Comparison of ENCODE assay signal across 8 cellular contexts in genomic region chr9:86407022-86407421, GRCh38. TPM values are rescaled to one million over a fixed set of nuclear protein-coding genes. Genes with fewer than 3 reads are reported as not detected.
DNase-seq lines count a peak whose midpoint lies in the region; ATAC-seq, FAIRE-seq and TF ChIP-seq lines count a peak whose summit lies in the region.

No MANE protein-coding gene starts in this region.

- H3K36me3 ChIP-seq in HCT116 (ENCODE audit: control insufficient read depth in 1 of 2, insufficient read depth in 2 of 2, low read length in 2 of 2) (no peaks in the 10 kb centered on the region), body of pancreas (replicated peaks in 1 of 2; ENCODE audit: insufficient read depth in 1 of 2, low read depth in 2 of 2) (no peaks in the 10 kb centered on the region), right lobe of liver (no peaks in the 10 kb centered on the region)

- CTCF ChIA-PET in A549 (lab: Yijun Ruan, JAX) (interaction anchor here (1.2 to 2.5 kb wide), 3 partner anchors 8 to 81 kb away, joined by 4 to 11 read pairs (median 5); no protein-coding TSS in a partner anchor), HCT116 (lab: Charles Lee) (interaction anchor here (1.8 kb wide), 1 partner anchor 27 kb away, joined by 5 read pairs; no protein-coding TSS in a partner anchor)

- POLR2A ChIA-PET in A549 (lab: Yijun Ruan, JAX), result interaction anchor here (0.6 kb wide), 1 partner anchor 158 kb away, joined by 3 read pairs; no protein-coding TSS in a partner anchor
- POLR2A ChIA-PET in HCT116 (lab: Charles Lee), result no interaction called here

- H2AFZ ChIP-seq in HCT116 (ENCODE audit: low read depth, low read length, poor library complexity, severe bottlenecking), result peak overlapping the region; percentile 92

- H3K9me3 Mint-ChIP-seq in natural killer cell treated with Interleukin-12 subunit alpha and Interleukin-12 subunit beta and Interleukin-15 and Interleukin-18, amount 100 ng/mL, for 72 hours, result no peaks in the 10 kb centered on the region

- TF ChIP-seq POLR2A in A549 (IDR thresholded peaks at IDR 0.05; ENCODE audit: low read length) (no peak), HCT116 (IDR thresholded peaks at IDR 0.05; ENCODE audit: borderline replicate concordance, extremely low read depth, insufficient read depth, insufficient read length) (no peak), body of pancreas (IDR thresholded peaks at IDR 0.05) (peak in 2 of 3 donors; percentile 49 to 58), right lobe of liver (IDR thresholded peaks at IDR 0.05) (no peak)

- H3K9me3 ChIP-seq in A549, result no peaks in the 10 kb centered on the region
- no peaks in the 10 kb centered on the region for H3K9me3 ChIP-seq in HCT116 (ENCODE audit: control insufficient read depth in 1 of 2, insufficient read depth in 1 of 2, low read depth in 1 of 2, low read length in 2 of 2)
- no peaks in the 10 kb centered on the region for H3K9me3 ChIP-seq in body of pancreas
- H3K9me3 ChIP-seq in right lobe of liver, result no peaks in the 10 kb centered on the region
- no peaks in the 10 kb centered on the region for H3K9me3 ChIP-seq in right cardiac atrium (ENCODE audit: control insufficient read depth, low read length)

- no TSS peak for BruUV-seq in HCT116 (replicated peaks; lab: Mats Ljungman, UMichigan)

- peak; percentile 51 to 57; a peak in 4 of 6 replicates for ATAC-seq in A549
- peak; percentile 77 for ATAC-seq in HCT116
- ATAC-seq in body of pancreas, result peak; percentile 92
- peak; percentile 67 to 78 (median 68) for ATAC-seq in right lobe of liver
- ATAC-seq in left colon, result no peak
- no peak for ATAC-seq in natural killer cell treated with Interleukin-12 subunit alpha and Interleukin-12 subunit beta and Interleukin-15 and Interleukin-18, amount 100 ng/mL, for 72 hours
- no peak for ATAC-seq in right cardiac atrium

- H3K4me1 ChIP-seq in A549 (peaks cover 31% of the 10 kb centered on the region), HCT116 (ENCODE audit: control insufficient read depth in 1 of 2, insufficient read depth in 2 of 2, low read length in 2 of 2) (peaks cover 20 to 26% of the 10 kb centered on the region in 2 experiments), body of pancreas (peaks cover 38% of the 10 kb centered on the region), right lobe of liver (peaks cover 0 to 49% (median 21%) of the 10 kb centered on the region in 4 donors), right cardiac atrium (ENCODE audit: control insufficient read depth, insufficient read depth, low read length) (peaks cover 2% of the 10 kb centered on the region)

- peak overlapping the region; percentile 72 to 79; a peak in 5 of 6 replicates for H3K27ac ChIP-seq in A549
- no peak overlapping the region for H3K27ac ChIP-seq in HCT116 (ENCODE audit: low read depth, low read length)
- H3K27ac ChIP-seq in body of pancreas, result peak overlapping the region; percentile 41 to 80 (median 78)
- peak overlapping the region; percentile 7 to 95 (median 87) for H3K27ac ChIP-seq in right lobe of liver
- H3K27ac ChIP-seq in right cardiac atrium (ENCODE audit: low read length), result no peak overlapping the region

- intact Hi-C loops in HCT116 (cut with micrococcal nuclease) (no loop called here), body of pancreas (cut with DNase I) (no loop called here), right lobe of liver (cut with DNase I) (no loop called here), left colon (cut with DNase I, micrococcal nuclease) (no loop called here), head of caudate nucleus (cut with DNase I) (no loop called here), right cardiac atrium (cut with DNase I) (no loop called here)

- peaks cover 0 to 4% of the 10 kb centered on the region in 2 donors for H3K4me1 Mint-ChIP-seq in natural killer cell treated with Interleukin-12 subunit alpha and Interleukin-12 subunit beta and Interleukin-15 and Interleukin-18, amount 100 ng/mL, for 72 hours (ENCODE audit: low read depth in 2 of 2)

- peak in 1 of 2 experiments; percentile 22 for DNase-seq in A549 (ENCODE audit: low read depth in 1 of 2, low spot score in 1 of 2)
- DNase-seq in HCT116 (ENCODE audit: low read depth, low spot score), result no peak
- peak; percentile 86 to 94 (median 92) for DNase-seq in body of pancreas
- DNase-seq in right lobe of liver, result peak; percentile 59 to 89 (median 85)
- no peak for DNase-seq in left colon
- DNase-seq in head of caudate nucleus, result no peak
- DNase-seq in natural killer cell treated with Interleukin-12 subunit alpha and Interleukin-12 subunit beta and Interleukin-15 and Interleukin-18, amount 100 ng/mL, for 72 hours (ENCODE audit: low spot score), result no peak
- DNase-seq in right cardiac atrium, result no peak

- TF ChIP-seq CTCF in A549 (IDR thresholded peaks at IDR 0.05), result no peak
- TF ChIP-seq CTCF in HCT116 (IDR thresholded peaks at IDR 0.05 in 2 of 3, conservative IDR thresholded peaks at IDR 0.05 in 1 of 3; ENCODE audit: borderline replicate concordance in 1 of 3, insufficient read depth in 1 of 3, low read depth in 2 of 3, low read length in 2 of 3), result no peak
- no peak for TF ChIP-seq CTCF in body of pancreas (IDR thresholded peaks at IDR 0.05)
- no peak for TF ChIP-seq CTCF in right lobe of liver (IDR thresholded peaks at IDR 0.05)

- RAD21 ChIA-PET in HCT116 (lab: Charles Lee; ENCODE audit: low non-redundant PET in 1 of 2, low total read pairs in 2 of 2, uncharacterized antibody in 2 of 2, unreplicated experiment in 2 of 2), result no interaction called here

- no peak for FAIRE-seq in A549 (lab: Jason Lieb, UNC)

- no peaks in the 10 kb centered on the region for H3K79me2 ChIP-seq in HCT116 (ENCODE audit: insufficient read depth, low read length)

- peaks cover 15 to 22% of the 10 kb centered on the region in 2 donors for H3K27me3 Mint-ChIP-seq in natural killer cell treated with Interleukin-12 subunit alpha and Interleukin-12 subunit beta and Interleukin-15 and Interleukin-18, amount 100 ng/mL, for 72 hours

- peak overlapping the region; percentile 88 for H3K4me2 ChIP-seq in A549
- H3K4me2 ChIP-seq in HCT116 (ENCODE audit: low read length), result peak overlapping the region; percentile 69

- no peaks in the 10 kb centered on the region for H3K27me3 ChIP-seq in HCT116 (ENCODE audit: insufficient read depth, low read length)
- H3K27me3 ChIP-seq in body of pancreas, result no peaks in the 10 kb centered on the region
- H3K27me3 ChIP-seq in right lobe of liver, result no peaks in the 10 kb centered on the region
- no peaks in the 10 kb centered on the region for H3K27me3 ChIP-seq in right cardiac atrium (ENCODE audit: control insufficient read depth, insufficient read depth)

- H3K9me2 ChIP-seq in HCT116 (ENCODE audit: insufficient read depth), result no peaks in the 10 kb centered on the region

- H3K4me3 ChIP-seq in A549 (peak overlapping the region; percentile 9; the same call in 1 of the 3 replicates), HCT116 (replicated peaks in 1 of 2; ENCODE audit: low read depth in 1 of 2, low read length in 2 of 2) (0 out of 4 replicates have a peak overlapping the region, but pooled peaks of 1 of the 2 experiments have one; percentile 12), body of pancreas (no peak overlapping the region), right lobe of liver (no peak overlapping the region), right cardiac atrium (ENCODE audit: low read length) (no peak overlapping the region)

- H3K9ac ChIP-seq in HCT116 (ENCODE audit: low read length), result no peak overlapping the region

- TF ChIP-seq EP300 in A549 (IDR thresholded peaks at IDR 0.05), result no peak

- no peaks in the 10 kb centered on the region for H3K36me3 Mint-ChIP-seq in natural killer cell treated with Interleukin-12 subunit alpha and Interleukin-12 subunit beta and Interleukin-15 and Interleukin-18, amount 100 ng/mL, for 72 hours

- H4K20me1 ChIP-seq in HCT116 (ENCODE audit: insufficient read depth), result no peaks in the 10 kb centered on the region

- no peak overlapping the region for H3K27ac Mint-ChIP-seq in natural killer cell treated with Interleukin-12 subunit alpha and Interleukin-12 subunit beta and Interleukin-15 and Interleukin-18, amount 100 ng/mL, for 72 hours

- no peak for TF ChIP-seq RAD21 in A549 (conservative IDR thresholded peaks at IDR 0.05 in 1 of 2, IDR thresholded peaks at IDR 0.05 in 1 of 2)
- no peak for TF ChIP-seq RAD21 in HCT116 (IDR thresholded peaks at IDR 0.05; ENCODE audit: low read depth)

- 43% methylated on average over 3 of the region's 3 CpGs for WGBS in A549 (ENCODE audit: missing lambda C conversion rate)
- WGBS in body of pancreas, 2 donors, result 12 to 25% methylated on average over 3 of the region's 3 CpGs
- WGBS in right lobe of liver (ENCODE audit: insufficient coverage, low coverage, low lambda C conversion rate, missing lambda C conversion rate), result 29% methylated on average over 3 of the region's 3 CpGs
- WGBS in right cardiac atrium, result 83% methylated on average over 3 of the region's 3 CpGs

- H3K4me3 Mint-ChIP-seq in natural killer cell treated with Interleukin-12 subunit alpha and Interleukin-12 subunit beta and Interleukin-15 and Interleukin-18, amount 100 ng/mL, for 72 hours, result no peak overlapping the region

TF ChIP-seq in A549, 52 proteins besides CTCF, POLR2A, EP300 and RAD21 (continues in another document):
- TF ChIP-seq RARB (CRISPR knock-in tag; IDR thresholded peaks at IDR 0.05) (no peak), NFE2L2 (conservative IDR thresholded peaks at IDR 0.05; ENCODE audit: low read length) (no peak), JUN (IDR thresholded peaks at IDR 0.05) (no peak), BHLHE40 (IDR thresholded peaks at IDR 0.05; ENCODE audit: low read depth, low read length) (peak; percentile 31; the same call in 1 of the 2 replicates)

TF ChIP-seq in HCT116, 20 proteins besides CTCF, POLR2A, EP300 and RAD21 (continues in another document):
- TF ChIP-seq SP1 (IDR thresholded peaks at IDR 0.05; ENCODE audit: low read depth), result 0 out of 2 replicates have a peak, but pooled peaks have one; percentile 4

RNA-seq across cellular contexts. Expression of gene TUT7, which starts 52.8 kb away (rescaled TPM):
- 26.0 and 27.0 TPM in 2 replicates for polyA plus RNA-seq in A549 (2011; rRNA removed)
- 3.4 and 3.9 TPM in 2 replicates for polyA plus RNA-seq in A549 (2012; cell fraction: cytosol; rRNA removed)
- polyA plus RNA-seq in A549 (2012; cell fraction: nucleus; rRNA removed), result 2.7 and 4.1 TPM in 2 replicates
- polyA plus RNA-seq in A549 (2017; fragmentation: RNase III; extraction: RNeasy Plus Mini Kit Qiagen cat#74134 plus additional on column Dnase treatment), result 12.1 to 12.7 TPM (median 12.4 TPM) in 3 replicates
- 17.2 and 20.4 TPM in 2 replicates for polyA minus RNA-seq in A549 (2011; rRNA and poly(A)+ RNA removed)
- 23.1 TPM for total RNA-seq in HCT116 (2021; ENCODE audit: unreplicated experiment)
- 10.6 and 11.6 TPM in 2 replicates for polyA plus RNA-seq in HCT116 (2012)
- total RNA-seq in body of pancreas, result 10 to 100 TPM; 24.4 to 60.3 TPM
- 10 to 100 TPM; 22.5 to 46.7 (median 31.6) TPM for total RNA-seq in right lobe of liver
- total RNA-seq in left colon, result 10 to 100 TPM; 30.8 to 35.3 TPM
- total RNA-seq in natural killer cell treated with Interleukin-12 subunit alpha and Interleukin-12 subunit beta and Interleukin-15 and Interleukin-18, amount 100 ng/mL, for 72 hours, result 10 to 100 TPM; 51.0 to 58.9 TPM
- 10 to 100 TPM; 11.8 to 17.0 (median 14.9) TPM for total RNA-seq in right cardiac atrium
- polyA plus RNA-seq in right cardiac atrium, result 8.4 TPM

Comparison
In these comparisons a context has a peak if more than half of its experiments do, and no peak if none do; other contexts are left out.
1. ATAC-seq: peak in A549 (2 of 2), HCT116 (single experiment), body of pancreas (single experiment) and right lobe of liver (4 of 4); none in left colon (single experiment), natural killer cell treated with Interleukin-12 subunit alpha and Interleukin-12 subunit beta and Interleukin-15 and Interleukin-18, amount 100 ng/mL, for 72 hours (0 of 2) and right cardiac atrium (0 of 2).
2. DNase-seq: peak in body of pancreas (4 of 4) and right lobe of liver (3 of 3); none in HCT116 (single experiment), left colon (0 of 2), head of caudate nucleus (0 of 42), natural killer cell treated with Interleukin-12 subunit alpha and Interleukin-12 subunit beta and Interleukin-15 and Interleukin-18, amount 100 ng/mL, for 72 hours (single experiment) and right cardiac atrium (0 of 3).
3. H3K27ac ChIP-seq: peak in A549 (2 of 2), body of pancreas (4 of 4) and right lobe of liver (3 of 3); none in HCT116 (single experiment) and right cardiac atrium (single experiment).
4. POLR2A ChIP-seq: peak in body of pancreas (2 of 3); none in A549 (single experiment), HCT116 (single experiment) and right lobe of liver (single experiment).